Comparison of ENCODE assay signal across 8 cellular contexts in the genomic region with DNA sequence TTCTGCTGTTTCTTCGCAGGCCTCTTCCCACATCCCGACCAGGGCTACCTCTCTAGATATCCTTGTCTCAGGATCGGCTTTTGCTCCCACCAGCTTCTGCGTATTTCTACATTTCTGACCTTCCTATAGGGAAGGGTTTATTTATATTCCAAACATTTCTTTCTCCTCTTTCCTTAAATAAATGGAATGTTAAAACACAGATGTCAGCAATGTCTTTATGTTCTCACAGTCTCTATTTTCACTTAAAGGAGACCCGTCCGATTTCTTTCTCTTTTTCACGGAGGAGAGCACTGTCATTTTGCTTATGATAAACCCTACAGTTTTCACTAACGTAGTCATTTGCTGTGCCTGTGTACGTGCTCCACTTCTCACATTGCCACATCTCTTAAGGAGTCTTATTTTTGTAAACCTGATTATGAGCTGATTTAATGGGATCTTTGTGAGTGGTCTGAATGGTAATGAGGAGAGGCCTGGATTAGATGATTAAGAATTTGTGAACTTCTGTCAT. TPM values are rescaled to one million over a fixed set of nuclear protein-coding genes. Genes with fewer than 3 reads are reported as not detected.
DNase-seq lines count a peak whose midpoint lies in the region; ATAC-seq and TF ChIP-seq lines count a peak whose summit lies in the region.

No MANE protein-coding gene starts in this region.

- peak overlapping the region; percentile 93 for H3K4me3 Mint-ChIP-seq in Caco-2 (ENCODE audit: unreplicated experiment)

- H3K27ac Mint-ChIP-seq in Caco-2 (ENCODE audit: unreplicated experiment): peak overlapping the region; percentile 94

- intact Hi-C loops in Caco-2 (cut with micrococcal nuclease; ENCODE audit: unreplicated experiment) (no loop called here), stomach (cut with DNase I; ENCODE audit: low total_unique reads) (no loop called here)

- H3K9me3 ChIP-seq in Caco-2 (peaks cover 8% of the 10 kb centered on the region), WERI-Rb-1 (ENCODE audit: severe bottlenecking) (no peaks in the 10 kb centered on the region), stomach (peaks cover 0 to 18% (median 8%) of the 10 kb centered on the region in 4 donors)

- H3K9me3 Mint-ChIP-seq in Caco-2 (ENCODE audit: unreplicated experiment): peaks cover 21% of the 10 kb centered on the region

- TF ChIP-seq CTCF in Caco-2 (IDR thresholded peaks at IDR 0.05; ENCODE audit: insufficient read depth in 1 of 2, low read depth in 1 of 2, low read length in 1 of 2, severe bottlenecking in 1 of 2, unreplicated experiment in 1 of 2) (no peak), WERI-Rb-1 (IDR thresholded peaks at IDR 0.05; ENCODE audit: low read depth, low read length) (no peak), stomach (IDR thresholded peaks at IDR 0.05) (no peak)

- peaks cover 35% of the 10 kb centered on the region for H3K36me3 Mint-ChIP-seq in Caco-2 (ENCODE audit: insufficient read depth, unreplicated experiment)

- ATAC-seq in HG02884 (IDR thresholded peaks at IDR 0.05; ENCODE audit: unreplicated experiment): peak; percentile 14
- no peak for ATAC-seq in HG03039 (IDR thresholded peaks at IDR 0.05; ENCODE audit: unreplicated experiment)
- no peak for ATAC-seq in GM19463 (IDR thresholded peaks at IDR 0.05; ENCODE audit: unreplicated experiment)

- POLR2A ChIA-PET in Caco-2 (lab: Charles Lee): interaction anchor here (1.0 to 1.2 kb wide), 3 partner anchors 15 to 424 kb away, joined by 4 to 5 read pairs (median 4); a partner anchor contains a TSS

- no peak for TF ChIP-seq POLR2A in stomach (IDR thresholded peaks at IDR 0.05)

- 1 to 3% (median 1%) methylated on average over 9 of the region's 9 CpGs for WGBS in stomach, 5 donors

- H3K4me1 ChIP-seq in Caco-2: no peaks in the 10 kb centered on the region; the same call in 1 of the 2 replicates
- peaks cover 5 to 28% (median 23%) of the 10 kb centered on the region in 4 donors for H3K4me1 ChIP-seq in stomach

- TF ChIP-seq EP300 in stomach (IDR thresholded peaks at IDR 0.05): no peak

- peak overlapping the region; percentile 75 for H3K4me3 ChIP-seq in Caco-2 (ENCODE audit: low read depth, low read length)
- H3K4me3 ChIP-seq in WERI-Rb-1 (ENCODE audit: low read depth, low read length): peak overlapping the region; percentile 100
- peak overlapping the region; percentile 92 for H3K4me3 ChIP-seq in iPS-11a (ENCODE audit: low read depth, low read length)
- peak overlapping the region; percentile 63 to 91 (median 87) for H3K4me3 ChIP-seq in stomach

- H3K4me1 Mint-ChIP-seq in Caco-2 (ENCODE audit: low read depth, unreplicated experiment): no peaks in the 10 kb centered on the region

- CTCF ChIA-PET in Caco-2 (lab: Charles Lee): interaction anchor here (0.6 to 0.7 kb wide), 2 partner anchors 75 to 761 kb away, joined by 3 to 4 read pairs; no protein-coding TSS in a partner anchor

- DNase-seq in Caco-2: no peak
- DNase-seq in WERI-Rb-1: no peak
- DNase-seq in stomach: no peak
- DNase-seq in AG08396 (ENCODE audit: low spot score): no peak

- H3K27ac ChIP-seq in WERI-Rb-1 (peak overlapping the region; percentile 93), stomach (peak overlapping the region in 1 of 5 donors; percentile 7)

- no TSS peak for BruUV-seq in Caco-2 (replicated peaks; lab: Mats Ljungman, UMichigan)

- H3K36me3 ChIP-seq in Caco-2 (ENCODE audit: control insufficient read depth, insufficient read depth, low read length) (peaks cover 3% of the 10 kb centered on the region), WERI-Rb-1 (peaks cover 37% of the 10 kb centered on the region), stomach (peaks cover 0 to 19% (median 13%) of the 10 kb centered on the region in 4 donors)

- no peaks in the 10 kb centered on the region for H3K27me3 ChIP-seq in Caco-2 (replicated peaks; ENCODE audit: control insufficient read depth, insufficient read depth, low read length)
- no peaks in the 10 kb centered on the region for H3K27me3 ChIP-seq in WERI-Rb-1 (ENCODE audit: insufficient read depth, low read depth, severe bottlenecking)
- no peaks in the 10 kb centered on the region for H3K27me3 ChIP-seq in stomach

- no peaks in the 10 kb centered on the region for H3K27me3 Mint-ChIP-seq in Caco-2 (ENCODE audit: insufficient read depth, unreplicated experiment)

RNA-seq across cellular contexts. Expression of a gene that starts 0.6 kb away (rescaled TPM):
- total RNA-seq in Caco-2 (2022) (22.4 and 25.3 TPM in 2 replicates), stomach (1 to 10 TPM in 4 of 5 donors, under 1 TPM in 1; 0.45 to 9.3 (median 2.3) TPM)
- 1 to 10 TPM; 1.2 to 3.1 (median 2.7) TPM for polyA plus RNA-seq in stomach

RNA-seq across cellular contexts. Expression of a gene that starts 0.8 kb away (rescaled TPM):
- 29.0 and 29.8 TPM in 2 replicates for total RNA-seq in Caco-2 (2022)
- 10 to 100 TPM in 3 of 5 donors, 1 to 10 TPM in 2; 7.5 to 31.0 (median 15.6) TPM for total RNA-seq in stomach
- 10 to 100 TPM in 2 of 3 donors, 1 to 10 TPM in 1; 7.9 to 13.0 (median 10.1) TPM for polyA plus RNA-seq in stomach

RNA-seq across cellular contexts. Expression of a gene that starts 32.8 kb away (rescaled TPM):
- total RNA-seq in Caco-2 (2022): 3.2 and 3.3 TPM in 2 replicates
- total RNA-seq in stomach: 1 to 10 TPM in 3 of 5 donors, not detected in 2; 2.8 to 7.2 (median 3.5) TPM
- 1 to 10 TPM in 2 of 3 donors, under 1 TPM in 1; 0.95 to 2.6 (median 1.2) TPM for polyA plus RNA-seq in stomach

RNA-seq across cellular contexts. Expression of a gene that starts 49.8 kb away (rescaled TPM):
- 2.0 TPM in 2 replicates for total RNA-seq in Caco-2 (2022)
- total RNA-seq in stomach: 1 to 10 TPM in 3 of 5 donors, under 1 TPM in 2; 0.29 to 7.7 (median 1.3) TPM
- polyA plus RNA-seq in stomach: 1 to 10 TPM; 1.9 to 2.5 (median 2.4) TPM
